ENCODE assay signal across 1 cellular context in genomic region chr2:55618025-55618648, GRCh38.
TF ChIP-seq lines count a peak whose summit lies in the region.

No MANE protein-coding gene starts in this region.

TF ChIP-seq in HEK293, 187 proteins besides CTCF, POLR2A, EP300 and RAD21 (continued from another document):
- TF ChIP-seq REST (tag by site-specific recombination; IDR thresholded peaks at IDR 0.05) (no peak), ZNF837 (tag by site-specific recombination; IDR thresholded peaks at IDR 0.05) (no peak), ZNF354C (tag by site-specific recombination; IDR thresholded peaks at IDR 0.05; ENCODE audit: borderline replicate concordance, low read depth) (no peak), ZNF707 (tag by site-specific recombination; IDR thresholded peaks at IDR 0.05) (no peak), IKZF3 (tag by site-specific recombination; IDR thresholded peaks at IDR 0.05) (no peak), PRDM10 (tag by site-specific recombination; IDR thresholded peaks at IDR 0.05) (no peak), ZNF747 (tag by site-specific recombination; IDR thresholded peaks at IDR 0.05) (no peak), TCF7L2 (IDR thresholded peaks at IDR 0.05; ENCODE audit: borderline replicate concordance, low read depth, low read length) (no peak), SP3 (tag by site-specific recombination; IDR thresholded peaks at IDR 0.05) (no peak), ZNF24 (tag by site-specific recombination; IDR thresholded peaks at IDR 0.05) (no peak)
